ENCODE assay signal across 13 cellular contexts in the genomic region with DNA sequence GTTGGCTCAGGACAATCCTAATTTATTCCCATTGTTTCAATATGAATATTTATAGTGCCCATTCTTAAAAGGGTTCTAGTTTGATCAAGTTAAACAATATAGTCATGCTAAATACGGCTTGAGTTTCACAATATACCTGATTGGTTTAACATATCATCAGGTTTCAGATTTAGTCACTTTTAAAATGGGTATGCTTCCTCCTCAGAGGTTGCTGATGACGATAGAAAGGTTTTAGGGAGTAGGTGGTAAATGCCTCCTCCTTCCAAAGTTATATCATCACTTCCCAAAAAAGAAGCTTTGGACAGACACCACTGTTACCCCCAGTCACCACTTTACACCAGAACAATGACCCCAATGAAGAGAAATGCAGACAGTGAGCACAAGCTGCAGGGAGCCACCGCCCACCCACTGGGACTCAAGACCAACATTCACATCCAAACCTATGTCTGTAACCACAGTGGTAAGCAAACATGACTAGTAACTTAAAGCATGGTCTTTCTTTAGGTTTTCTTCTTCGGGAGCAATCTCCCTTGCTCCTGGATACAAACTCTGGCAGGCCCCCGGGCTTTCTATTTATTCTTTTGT.
DNase-seq lines count a peak whose midpoint lies in the region; ATAC-seq, FAIRE-seq and TF ChIP-seq lines count a peak whose summit lies in the region.
"Had no signal": no experiment of that assay in that cellular context is flagged by ENCODE, and none has a peak within 500 bp of the region (broad histone marks: within the 10 kb centered on the region; RNA-seq: fewer than 3 reads in every experiment).

No MANE protein-coding gene starts in this region.

- no peaks in the 10 kb centered on the region for H3K36me3 ChIP-seq in GM12878 (ENCODE audit: control insufficient read depth in 2 of 2, insufficient read depth in 2 of 2, low read length in 1 of 2)
- H3K36me3 ChIP-seq in small intestine (ENCODE audit: control insufficient read depth in 2 of 2, insufficient read depth in 2 of 2, low read length in 2 of 2): no peaks in the 10 kb centered on the region
- H3K36me3 ChIP-seq: BLaER1 treated with 17β-estradiol and CSF1 and Interleukin-3, amounts not matched to agents 10 nM and 100 nM; gastroesophageal sphincter had no signal

- H3K4me3 ChIP-seq in GM12878 (peak overlapping the region; percentile 35), small intestine (ENCODE audit: low read depth in 1 of 2, low read length in 2 of 2) (no peak overlapping the region)
- H3K4me3 ChIP-seq: BLaER1 treated with 17β-estradiol and CSF1 and Interleukin-3, amounts not matched to agents 10 nM and 100 nM; gastroesophageal sphincter had no signal

- POLR2A ChIA-PET in GM12878 (lab: Charles Lee): interaction anchor here (3.0 kb wide), 1 partner anchor 12 kb away, joined by 11 read pairs; no protein-coding TSS in a partner anchor
- POLR2A ChIA-PET in activated CD8-positive, alpha-beta T cell treated with anti-CD3 and anti-CD28 coated beads for 36 hours (lab: Charles Lee): no interaction called here

- no peaks in the 10 kb centered on the region for H3K27me3 ChIP-seq in GM12878 (replicated peaks in 1 of 2; ENCODE audit: control insufficient read depth in 2 of 2, insufficient read depth in 2 of 2, low read length in 1 of 2)
- no peaks in the 10 kb centered on the region for H3K27me3 ChIP-seq in small intestine (ENCODE audit: control insufficient read depth in 2 of 2, insufficient read depth in 2 of 2, low read length in 2 of 2)
- H3K27me3 ChIP-seq: BLaER1 treated with 17β-estradiol and CSF1 and Interleukin-3, amounts not matched to agents 10 nM and 100 nM; gastroesophageal sphincter had no signal

- no peak overlapping the region for H3K4me3 Mint-ChIP-seq in activated CD8-positive, alpha-beta T cell treated with anti-CD3 and anti-CD28 coated beads for 36 hours

- H4K20me1 ChIP-seq in GM12878 (ENCODE audit: control insufficient read depth, insufficient read depth): no peaks in the 10 kb centered on the region
- H4K20me1 ChIP-seq: BLaER1 treated with 17β-estradiol and CSF1 and Interleukin-3, amounts not matched to agents 10 nM and 100 nM had no signal

- SMC1A ChIA-PET in GM12878 (lab: Charles Lee; ENCODE audit: uncharacterized antibody, unreplicated experiment): interaction anchor here (3.4 to 4.4 kb wide), 3 partner anchors 12 to 61 kb away, joined by 15 to 27 read pairs (median 26); no protein-coding TSS in a partner anchor

- H3K27ac Mint-ChIP-seq in activated CD8-positive, alpha-beta T cell treated with anti-CD3 and anti-CD28 coated beads for 36 hours: no peak overlapping the region

- H2AFZ ChIP-seq in GM12878 (ENCODE audit: control insufficient read depth, low read depth, low read length): peak overlapping the region; percentile 25

- peaks cover 2% of the 10 kb centered on the region for H3K9me3 Mint-ChIP-seq in activated CD8-positive, alpha-beta T cell treated with anti-CD3 and anti-CD28 coated beads for 36 hours

- intact Hi-C loops in GM12878 (cut with micrococcal nuclease; ENCODE audit: unreplicated experiment): no loop called here
- intact Hi-C loops in activated CD8-positive, alpha-beta T cell treated with anti-CD3 and anti-CD28 coated beads for 36 hours (cut with micrococcal nuclease): no loop called here

- FAIRE-seq in GM12878 (lab: Jason Lieb, UNC): peak; percentile 52
- FAIRE-seq in small intestine (lab: Jason Lieb, UNC): no peak
- FAIRE-seq: RCC 7860 had no signal

- 0 out of 4 replicates have a peak, but pooled peaks of 1 of the 2 experiments have one; percentile 14 for TF ChIP-seq EP300 in GM12878 (IDR thresholded peaks at IDR 0.05; ENCODE audit: borderline replicate concordance in 1 of 2, control insufficient read depth in 1 of 2, low read depth in 2 of 2, low read length in 2 of 2)

- ATAC-seq in GM18861 (IDR thresholded peaks at IDR 0.05; ENCODE audit: unreplicated experiment) (peak; percentile 78), GM21528 (IDR thresholded peaks at IDR 0.05; ENCODE audit: low FRiP score, unreplicated experiment) (peak; percentile 90), HG03060 (IDR thresholded peaks at IDR 0.05; ENCODE audit: low read depth, unreplicated experiment) (peak; percentile 81), GM12878 (peak; percentile 93)
- ATAC-seq in activated CD8-positive, alpha-beta T cell treated with anti-CD3 and anti-CD28 coated beads for 36 hours: no peak
- no peak for ATAC-seq in stimulated activated naive CD8-positive, alpha-beta T cell treated with anti-CD3 and anti-CD28 coated beads, Interleukin-15, Interleukin-2, amounts not matched to agents 100 U/mL and 50 U/mL, for 24 hours
- ATAC-seq: gastroesophageal sphincter, left colon had no signal

- H3K4me1 ChIP-seq in GM12878 (ENCODE audit: control insufficient read depth, insufficient read depth, low read length): peaks cover 17% of the 10 kb centered on the region
- no peaks in the 10 kb centered on the region for H3K4me1 ChIP-seq in small intestine (ENCODE audit: control insufficient read depth in 2 of 2, insufficient read depth in 1 of 2, low read depth in 1 of 2, low read length in 1 of 2)

- no peaks in the 10 kb centered on the region; the same call in 2 of the 3 replicates for H3K9me3 ChIP-seq in GM12878 (replicated peaks; ENCODE audit: control insufficient read depth, insufficient read depth, low read length)
- H3K9me3 ChIP-seq in small intestine (ENCODE audit: control insufficient read depth, low read depth): no peaks in the 10 kb centered on the region
- H3K9me3 ChIP-seq: gastroesophageal sphincter had no signal

- no peaks in the 10 kb centered on the region for H3K79me2 ChIP-seq in GM12878 (ENCODE audit: control insufficient read depth, insufficient read depth, low read length)

- H3K27ac ChIP-seq in GM12878 (ENCODE audit: control insufficient read depth, insufficient read depth) (peak overlapping the region; percentile 46; the same call in 1 of the 2 replicates), small intestine (ENCODE audit: low read depth in 1 of 2, low read length in 1 of 2) (no peak overlapping the region)
- H3K27ac ChIP-seq: BLaER1 treated with 17β-estradiol and CSF1 and Interleukin-3, amounts not matched to agents 10 nM and 100 nM; gastroesophageal sphincter had no signal

- DNase-seq in GM12878 (ENCODE audit: low read depth, low spot score) (peak; percentile 55), NCI-H524 treated with DMSO at 0.1 percent for 48 hours (lab: John Stamatoyannopoulos, UW) (no peak), small intestine (no peak)
- no peak for DNase-seq in activated CD8-positive, alpha-beta T cell treated with anti-CD3 and anti-CD28 coated beads for 36 hours
- DNase-seq in stimulated activated naive CD8-positive, alpha-beta T cell treated with anti-CD3 and anti-CD28 coated beads, Interleukin-15, Interleukin-2, amounts not matched to agents 100 U/mL and 50 U/mL, for 24 hours: no peak
- DNase-seq: GDM1, left colon had no signal

- no peak for TF ChIP-seq POLR2A in GM12878 (IDR thresholded peaks at IDR 0.05; ENCODE audit: low read depth, low read length)

- peak overlapping the region; percentile 44 for H3K4me2 ChIP-seq in GM12878 (ENCODE audit: control insufficient read depth, insufficient read depth)

- H3K4me1 Mint-ChIP-seq in activated CD8-positive, alpha-beta T cell treated with anti-CD3 and anti-CD28 coated beads for 36 hours (ENCODE audit: low read depth): no peaks in the 10 kb centered on the region

- in situ Hi-C loops in GM12878 (cut with MboI): no loop called here

- TF ChIP-seq CTCF in GM12878 (IDR thresholded peaks at IDR 0.05 in 2 of 3, conservative IDR thresholded peaks at IDR 0.05 in 1 of 3; ENCODE audit: control insufficient read depth in 2 of 3, extremely low read depth in 1 of 3, insufficient read depth in 1 of 3, low read depth in 3 of 3, low read length in 3 of 3): no peak
- no peak for TF ChIP-seq CTCF in activated CD8-positive, alpha-beta T cell treated with anti-CD3 and anti-CD28 coated beads for 36 hours (IDR thresholded peaks at IDR 0.05)

- CTCF ChIA-PET in GM12878 (lab: Yijun Ruan, JAX): interaction anchor here (0.5 kb wide), 1 partner anchor 60 kb away, joined by 3 read pairs; no protein-coding TSS in a partner anchor
- CTCF ChIA-PET in activated CD8-positive, alpha-beta T cell treated with anti-CD3 and anti-CD28 coated beads for 36 hours (lab: Charles Lee): no interaction called here

- 9% methylated on average over 5 of the region's 5 CpGs for WGBS in GM12878 (ENCODE audit: insufficient coverage, insufficient replicate concordance, low lambda C conversion rate, missing lambda C conversion rate)
- WGBS in small intestine, 3 donors: 63 to 70% (median 66%) methylated on average over 5 of the region's 5 CpGs

- H3K36me3 Mint-ChIP-seq in activated CD8-positive, alpha-beta T cell treated with anti-CD3 and anti-CD28 coated beads for 36 hours (ENCODE audit: low read depth): no peaks in the 10 kb centered on the region

- H3K27me3 Mint-ChIP-seq in activated CD8-positive, alpha-beta T cell treated with anti-CD3 and anti-CD28 coated beads for 36 hours: no peaks in the 10 kb centered on the region

- H3K9ac ChIP-seq in GM12878 (ENCODE audit: control insufficient read depth, insufficient read depth, low read length): no peak overlapping the region
- H3K9ac ChIP-seq: BLaER1 treated with 17β-estradiol and CSF1 and Interleukin-3, amounts not matched to agents 10 nM and 100 nM had no signal

- TF ChIP-seq RAD21 in GM12878 (IDR thresholded peaks at IDR 0.05; ENCODE audit: insufficient read depth, low read depth, low read length): no peak

- RAD21 ChIA-PET in GM12878 (lab: Charles Lee; ENCODE audit: unreplicated experiment): no interaction called here

- no TSS peak for BruUV-seq in GM12878 (replicated peaks; lab: Mats Ljungman, UMichigan)

TF ChIP-seq in GM12878, 131 proteins besides CTCF, POLR2A, EP300 and RAD21 (continues in another document):
- TF ChIP-seq MTA2 (IDR thresholded peaks at IDR 0.05; ENCODE audit: low read depth) (no peak), BRCA1 (IDR thresholded peaks at IDR 0.05; ENCODE audit: low read depth, low read length) (no peak), SUPT20H (IDR thresholded peaks at IDR 0.05; ENCODE audit: borderline replicate concordance, control insufficient read depth, low read depth, low read length) (no peak), ESRRA (IDR thresholded peaks at IDR 0.05; ENCODE audit: low read length) (no peak), NR2F1 (conservative IDR thresholded peaks at IDR 0.05) (no peak), FOS (IDR thresholded peaks at IDR 0.05; ENCODE audit: borderline replicate concordance, extremely low read depth, insufficient read length) (no peak), NFIC (IDR thresholded peaks at IDR 0.05; ENCODE audit: low read depth, low read length) (peak; percentile 55; the same call in 1 of the 2 replicates), TARDBP (IDR thresholded peaks at IDR 0.05; ENCODE audit: borderline replicate concordance) (no peak), SREBF2 (IDR thresholded peaks at IDR 0.05; ENCODE audit: low read length) (no peak), STAT3 (IDR thresholded peaks at IDR 0.05; ENCODE audit: low read depth, low read length) (no peak), SMAD5 (IDR thresholded peaks at IDR 0.05; ENCODE audit: low read depth) (no peak), MEF2A (IDR thresholded peaks at IDR 0.05; ENCODE audit: insufficient read depth, low read depth, low read length) (no peak), BMI1 (IDR thresholded peaks at IDR 0.05; ENCODE audit: borderline replicate concordance) (no peak), FOXK2 (IDR thresholded peaks at IDR 0.05) (no peak)

Comparison
In these comparisons a context has a peak if more than half of its experiments do, and no peak if none do; other contexts are left out.
1. ATAC-seq: peak in GM18861 (single experiment), GM21528 (single experiment), HG03060 (single experiment) and GM12878 (single experiment); none in activated CD8-positive, alpha-beta T cell treated with anti-CD3 and anti-CD28 coated beads for 36 hours (single experiment) and stimulated activated naive CD8-positive, alpha-beta T cell treated with anti-CD3 and anti-CD28 coated beads, Interleukin-15, Interleukin-2, amounts not matched to agents 100 U/mL and 50 U/mL, for 24 hours (single experiment).